Comparison of ENCODE assay signal across 26 cellular contexts in genomic region chr2:223751012-223751411, GRCh38.
DNase-seq lines count a peak whose midpoint lies in the region; ATAC-seq and TF ChIP-seq lines count a peak whose summit lies in the region.
"Had no signal": no experiment of that assay in that cellular context is flagged by ENCODE, and none has a peak within 500 bp of the region (broad histone marks: within the 10 kb centered on the region; RNA-seq: fewer than 3 reads in every experiment).

No MANE protein-coding gene starts in this region.

- no peak overlapping the region for H3K27ac Mint-ChIP-seq in HFFc6
- H3K27ac Mint-ChIP-seq: activated CD8-positive, alpha-beta T cell treated with anti-CD3 and anti-CD28 coated beads for 36 hours; activated naive CD4-positive, alpha-beta T cell treated with anti-CD3 and anti-CD28 coated beads, Interleukin-2, amount 10 ng/mL, durations not matched to agents 7 days and 5 days; nephron; stimulated activated naive B cell treated with anti-CD40 and anti-IgM and Interleukin-4, amounts not matched to agents 10 μg/mL and 1 μg/mL and 100 μg/mL, for 72 hours; type B pancreatic cell had no signal

- no peaks in the 10 kb centered on the region for H3K79me1 ChIP-seq in mesendoderm (ENCODE audit: low read length)

- no peaks in the 10 kb centered on the region for H3K9me2 ChIP-seq in GM23248 (ENCODE audit: insufficient read depth)

- no peaks in the 10 kb centered on the region for H3F3A ChIP-seq in GM23248 (ENCODE audit: insufficient read depth)

- peaks cover 8% of the 10 kb centered on the region for H3K4me1 Mint-ChIP-seq in HFFc6 (ENCODE audit: low read depth)
- H3K4me1 Mint-ChIP-seq: activated naive CD4-positive, alpha-beta T cell treated with anti-CD3 and anti-CD28 coated beads, Interleukin-2, amount 10 ng/mL, durations not matched to agents 7 days and 5 days; nephron had no signal

- H2BK5ac ChIP-seq in mesendoderm (ENCODE audit: low read length), result no peak overlapping the region

- H3K4me3 ChIP-seq in GM23248, result no peak overlapping the region
- no peak overlapping the region for H3K4me3 ChIP-seq in mesendoderm (ENCODE audit: low read length)
- H3K4me3 ChIP-seq in lower leg skin (ENCODE audit: low read depth, poor library complexity, severe bottlenecking), result no peak overlapping the region
- H3K4me3 ChIP-seq: BLaER1 treated with 17β-estradiol and CSF1 and Interleukin-3, amounts not matched to agents 10 nM and 100 nM; breast epithelium; hepatocyte; K562; skin epidermis had no signal

- no peak overlapping the region for H2AK5ac ChIP-seq in mesendoderm (ENCODE audit: low read length)

- H3K36me3 ChIP-seq in GM23248 (ENCODE audit: low read depth) (no peaks in the 10 kb centered on the region), mesendoderm (ENCODE audit: control insufficient read depth, insufficient read depth, low read length) (no peaks in the 10 kb centered on the region)
- H3K36me3 ChIP-seq: BLaER1 treated with 17β-estradiol and CSF1 and Interleukin-3, amounts not matched to agents 10 nM and 100 nM; breast epithelium had no signal

- H3K9ac ChIP-seq in GM23248 (no peak overlapping the region), mesendoderm (ENCODE audit: low read length) (no peak overlapping the region)
- H3K9ac ChIP-seq: BLaER1 treated with 17β-estradiol and CSF1 and Interleukin-3, amounts not matched to agents 10 nM and 100 nM had no signal

- in situ Hi-C loops in ACHN (cut with HindIII; ENCODE audit: low pct_ligation_motif_present, low pct_unique_long_range_greater_than_20kb, low sequenced_read_pairs) (no loop called here), GM23248 (cut with MboI) (no loop called here)

- DNase-seq in ACHN (peak; percentile 6), GM23248 (peak; percentile 16), mesendoderm (peak; percentile 30), NCI-H748 treated with DMSO at 0.1 percent for 48 hours (lab: John Stamatoyannopoulos, UW) (no peak), NCI-H526 (lab: John Stamatoyannopoulos, UW) (no peak), HFFc6 (no peak), lower leg skin (ENCODE audit: low spot score in 2 of 2) (no peak)
- DNase-seq: activated CD8-positive, alpha-beta T cell treated with anti-CD3 and anti-CD28 coated beads for 36 hours; activated naive CD4-positive, alpha-beta T cell treated with anti-CD3 and anti-CD28 coated beads, Interleukin-2, amount 10 ng/mL, durations not matched to agents 7 days and 5 days; amniotic stem cell; GDM1; left colon; mammary epithelial cell; NCI-H1092; NCI-H1694; NCI-H510A treated with DMSO at 0.1 percent for 48 hours; stimulated activated naive B cell treated with anti-CD40 and anti-IgM and Interleukin-4, amounts not matched to agents 10 μg/mL and 1 μg/mL and 100 μg/mL, for 72 hours; T-helper 2 cell had no signal

- H3K27ac ChIP-seq in GM23248 (no peak overlapping the region), mesendoderm (ENCODE audit: low read depth, low read length) (no peak overlapping the region)
- H3K27ac ChIP-seq: BLaER1 treated with 17β-estradiol and CSF1 and Interleukin-3, amounts not matched to agents 10 nM and 100 nM; breast epithelium; hepatocyte; skin epidermis had no signal

- no peak overlapping the region for H3K23ac ChIP-seq in mesendoderm (ENCODE audit: low read length)

- 86 to 88% methylated on average over 1 of the region's 1 CpG for WGBS in GM23248 (ENCODE audit: low coverage in 1 of 2, low lambda C conversion rate in 2 of 2, missing lambda C conversion rate in 2 of 2), 2 experiments
- no CpG with 5 or more reads among the region's 1 CpG for WGBS in mesendoderm (ENCODE audit: extremely low coverage, insufficient coverage, low lambda C conversion rate)
- WGBS in lower leg skin, 2 donors, result 61 to 62% methylated on average over 1 of the region's 1 CpG

- no peak for TF ChIP-seq CTCF in HFFc6 (IDR thresholded peaks at IDR 0.05)
- no peak for TF ChIP-seq CTCF in lower leg skin (IDR thresholded peaks at IDR 0.05)

- H2AFZ ChIP-seq in GM23248, result no peak overlapping the region
- H2AFZ ChIP-seq: hepatocyte had no signal

- H3K9me3 ChIP-seq in GM23248 (ENCODE audit: low read depth), result no peaks in the 10 kb centered on the region
- H3K9me3 ChIP-seq: breast epithelium had no signal

- TF ChIP-seq POLR2A in lower leg skin (IDR thresholded peaks at IDR 0.05), result no peak

- no peak overlapping the region for H3K56ac ChIP-seq in mesendoderm (ENCODE audit: low read length)

- H3K18ac ChIP-seq in mesendoderm (ENCODE audit: low read length), result no peak overlapping the region

- H4K20me1 ChIP-seq in GM23248 (ENCODE audit: insufficient read depth), result no peaks in the 10 kb centered on the region
- H4K20me1 ChIP-seq: BLaER1 treated with 17β-estradiol and CSF1 and Interleukin-3, amounts not matched to agents 10 nM and 100 nM had no signal

- H3K4me3 Mint-ChIP-seq in HFFc6, result no peak overlapping the region
- H3K4me3 Mint-ChIP-seq: activated CD8-positive, alpha-beta T cell treated with anti-CD3 and anti-CD28 coated beads for 36 hours; activated naive CD4-positive, alpha-beta T cell treated with anti-CD3 and anti-CD28 coated beads, Interleukin-2, amount 10 ng/mL, durations not matched to agents 7 days and 5 days; nephron; stimulated activated naive B cell treated with anti-CD40 and anti-IgM and Interleukin-4, amounts not matched to agents 10 μg/mL and 1 μg/mL and 100 μg/mL, for 72 hours; type B pancreatic cell had no signal

- H2BK15ac ChIP-seq in mesendoderm (replicated peaks; ENCODE audit: low read depth), result no peak overlapping the region

- H2BK120ac ChIP-seq in mesendoderm (ENCODE audit: low read depth, low read length), result no peak overlapping the region

- peak; percentile 74 for ATAC-seq in SK-N-SH treated with all-trans-retinoic acid at 6 μM for 48 hours
- ATAC-seq: activated CD8-positive, alpha-beta T cell treated with anti-CD3 and anti-CD28 coated beads for 36 hours; K562; left colon; stimulated activated naive B cell treated with anti-CD40 and anti-IgM and Interleukin-4, amounts not matched to agents 10 μg/mL and 1 μg/mL and 100 μg/mL, for 72 hours had no signal

- intact Hi-C loops in lower leg skin (cut with DNase I; ENCODE audit: low total_unique reads), result no loop called here

- no peak overlapping the region for H3K4me2 ChIP-seq in GM23248 (ENCODE audit: unreplicated experiment)
- H3K4me2 ChIP-seq in mesendoderm (ENCODE audit: low read length), result no peak overlapping the region
- H3K4me2 ChIP-seq: BLaER1 treated with 17β-estradiol and CSF1 and Interleukin-3, amounts not matched to agents 10 nM and 100 nM; hepatocyte had no signal

- H3K36me3 Mint-ChIP-seq in HFFc6 (ENCODE audit: low read depth), result no peaks in the 10 kb centered on the region
- H3K36me3 Mint-ChIP-seq: activated naive CD4-positive, alpha-beta T cell treated with anti-CD3 and anti-CD28 coated beads, Interleukin-2, amount 10 ng/mL, durations not matched to agents 7 days and 5 days; type B pancreatic cell had no signal

- H3K4ac ChIP-seq in mesendoderm (ENCODE audit: low read depth, low read length), result no peak overlapping the region

- H3K9me3 Mint-ChIP-seq in HFFc6, result no peaks in the 10 kb centered on the region
- H3K9me3 Mint-ChIP-seq: activated CD8-positive, alpha-beta T cell treated with anti-CD3 and anti-CD28 coated beads for 36 hours; activated naive CD4-positive, alpha-beta T cell treated with anti-CD3 and anti-CD28 coated beads, Interleukin-2, amount 10 ng/mL, durations not matched to agents 7 days and 5 days; nephron; stimulated activated naive B cell treated with anti-CD40 and anti-IgM and Interleukin-4, amounts not matched to agents 10 μg/mL and 1 μg/mL and 100 μg/mL, for 72 hours; type B pancreatic cell had no signal

- H4K8ac ChIP-seq in mesendoderm (ENCODE audit: low read depth, low read length), result no peak overlapping the region

- H3K27me3 ChIP-seq in GM23248 (replicated peaks; ENCODE audit: insufficient read depth) (no peaks in the 10 kb centered on the region), mesendoderm (ENCODE audit: insufficient read depth, low read length, poor library complexity) (no peaks in the 10 kb centered on the region)
- H3K27me3 ChIP-seq: BLaER1 treated with 17β-estradiol and CSF1 and Interleukin-3, amounts not matched to agents 10 nM and 100 nM; breast epithelium; hepatocyte had no signal

- H4K5ac ChIP-seq in mesendoderm (ENCODE audit: low read length), result no peak overlapping the region

- H3K27me3 Mint-ChIP-seq in HFFc6 (ENCODE audit: insufficient read depth), result peaks cover 2% of the 10 kb centered on the region
- H3K27me3 Mint-ChIP-seq: type B pancreatic cell had no signal

- H3K79me2 ChIP-seq in GM23248 (ENCODE audit: insufficient read depth), result no peaks in the 10 kb centered on the region
- no peaks in the 10 kb centered on the region for H3K79me2 ChIP-seq in mesendoderm (ENCODE audit: control insufficient read depth, insufficient read depth, low read length)
- H3K79me2 ChIP-seq: hepatocyte had no signal

- H3K4me1 ChIP-seq in GM23248 (ENCODE audit: insufficient read depth) (no peaks in the 10 kb centered on the region), mesendoderm (ENCODE audit: control insufficient read depth, low read depth, low read length) (no peaks in the 10 kb centered on the region)
- H3K4me1 ChIP-seq: BLaER1 treated with 17β-estradiol and CSF1 and Interleukin-3, amounts not matched to agents 10 nM and 100 nM; breast epithelium had no signal

TF ChIP-seq in SK-N-SH treated with all-trans-retinoic acid at 6 μM for 48 hours, 23 proteins besides CTCF, POLR2A, EP300 and RAD21 (continues in another document):
- TF ChIP-seq CREB5 (CRISPR knock-in tag; IDR thresholded peaks at IDR 0.05; ENCODE audit: low read depth) (no peak), ARNTL (CRISPR knock-in tag; IDR thresholded peaks at IDR 0.05; ENCODE audit: borderline replicate concordance, low read depth) (no peak)

Comparison
In these comparisons a context has a peak if more than half of its experiments do, and no peak if none do; other contexts are left out.
1. DNase-seq: peak in ACHN (single experiment), GM23248 (single experiment) and mesendoderm (single experiment); none in NCI-H748 treated with DMSO at 0.1 percent for 48 hours (single experiment), NCI-H526 (0 of 2), HFFc6 (single experiment) and lower leg skin (0 of 2).